In genomic region chr4:96315815-96316214, GRCh38 we compare ENCODE assay signal across 22 cellular contexts.
A peak's percentile ranks its signal among the peaks of the same experiment; 100 is the strongest.
DNase-seq lines count a peak whose midpoint lies in the region; ATAC-seq and TF ChIP-seq lines count a peak whose summit lies in the region.
"Had no signal": no experiment of that assay in that cellular context is flagged by ENCODE, and none has a peak within 500 bp of the region (broad histone marks: within the 10 kb centered on the region; RNA-seq: fewer than 3 reads in every experiment).

No MANE protein-coding gene starts in this region.

- no peak for TF ChIP-seq CTCF in MCF 10A (IDR thresholded peaks at IDR 0.05; ENCODE audit: unreplicated experiment)
- TF ChIP-seq CTCF in breast epithelium (IDR thresholded peaks at IDR 0.05): no peak

- intact Hi-C loops in MCF 10A (cut with micrococcal nuclease): no loop called here
- intact Hi-C loops in breast epithelium (cut with DNase I; ENCODE audit: low total_unique reads): no loop called here

- CTCF ChIA-PET in MCF 10A (lab: Yijun Ruan, JAX): no interaction called here

- H3K4me3 Mint-ChIP-seq in MCF 10A (ENCODE audit: unreplicated experiment): no peak overlapping the region
- no peak overlapping the region for H3K4me3 Mint-ChIP-seq in activated T-cell treated with anti-CD3 and anti-CD28 coated beads, Interleukin-2, amount 50 U/mL, for 4 hours
- H3K4me3 Mint-ChIP-seq: activated CD8-positive, alpha-beta T cell treated with anti-CD3 and anti-CD28 coated beads, Interleukin-2, amount 10 ng/mL, durations not matched to agents 7 days and 5 days; activated naive CD4-positive, alpha-beta T cell treated with anti-CD3 and anti-CD28 coated beads, Interleukin-2, amount 10 ng/mL, durations not matched to agents 7 days and 5 days; CD14-positive monocyte; natural killer cell treated with Interleukin-12 subunit alpha and Interleukin-12 subunit beta and Interleukin-15 and Interleukin-18, amount 100 ng/mL, for 72 hours had no signal

- no peaks in the 10 kb centered on the region for H3K36me3 ChIP-seq in breast epithelium
- H3K36me3 ChIP-seq: SJSA1, upper lobe of right lung had no signal

- no TSS peak for BruUV-seq in MCF 10A (replicated peaks; lab: Mats Ljungman, UMichigan)

- H3K4me1 ChIP-seq in breast epithelium: no peaks in the 10 kb centered on the region
- H3K4me1 ChIP-seq: SJSA1, upper lobe of right lung had no signal

- H3K9me3 ChIP-seq in breast epithelium: no peaks in the 10 kb centered on the region
- H3K9me3 ChIP-seq: SJSA1, upper lobe of right lung had no signal

- ATAC-seq in GM19351 (IDR thresholded peaks at IDR 0.05; ENCODE audit: unreplicated experiment): no peak
- ATAC-seq in activated T-cell treated with anti-CD3 and anti-CD28 coated beads, Interleukin-2, amount 50 U/mL, for 4 hours: no peak
- ATAC-seq: activated CD8-positive, alpha-beta T cell treated with anti-CD3 and anti-CD28 coated beads, Interleukin-2, amount 10 ng/mL, durations not matched to agents 7 days and 5 days; K562; natural killer cell treated with Interleukin-12 subunit alpha and Interleukin-12 subunit beta and Interleukin-15 and Interleukin-18, amount 100 ng/mL, for 72 hours; upper lobe of right lung had no signal

- DNase-seq in MCF 10A (ENCODE audit: unreplicated experiment) (peak; percentile 20), breast epithelium (ENCODE audit: low spot score in 2 of 2) (no peak), amniotic epithelial cell (ENCODE audit: low read depth) (peak; percentile 29), iris pigment epithelial cell (ENCODE audit: low read depth) (peak; percentile 1), NCI-H2196 treated with DMSO at 0.1 percent for 48 hours (lab: John Stamatoyannopoulos, UW; ENCODE audit: unreplicated experiment) (no peak), putamen (ENCODE audit: low spot score) (no peak)
- no peak for DNase-seq in activated T-cell treated with anti-CD3 and anti-CD28 coated beads, Interleukin-2, amount 50 U/mL, for 4 hours
- DNase-seq: activated CD8-positive, alpha-beta T cell treated with anti-CD3 and anti-CD28 coated beads, Interleukin-2, amount 10 ng/mL, durations not matched to agents 7 days and 5 days; activated naive CD4-positive, alpha-beta T cell treated with anti-CD3 and anti-CD28 coated beads, Interleukin-2, amount 10 ng/mL, durations not matched to agents 7 days and 5 days; activated T-cell treated with anti-CD3 and anti-CD28 coated beads, Interleukin-2, amount 50 U/mL, for 48 hours; DND-41; hypothalamus; NCI-H2029 treated with DMSO at 0.1 percent for 48 hours; OCI-M1; stimulated activated CD8-positive, alpha-beta memory T cell treated with anti-CD3 and anti-CD28 coated beads, Interleukin-4, amount 100 ng/mL, for 48 hours; T-helper 9 cell; upper lobe of right lung had no signal

- no peak overlapping the region for H3K27ac Mint-ChIP-seq in MCF 10A (ENCODE audit: low read depth, unreplicated experiment)
- H3K27ac Mint-ChIP-seq: activated CD8-positive, alpha-beta T cell treated with anti-CD3 and anti-CD28 coated beads, Interleukin-2, amount 10 ng/mL, durations not matched to agents 7 days and 5 days; activated naive CD4-positive, alpha-beta T cell treated with anti-CD3 and anti-CD28 coated beads, Interleukin-2, amount 10 ng/mL, durations not matched to agents 7 days and 5 days; CD14-positive monocyte; natural killer cell treated with Interleukin-12 subunit alpha and Interleukin-12 subunit beta and Interleukin-15 and Interleukin-18, amount 100 ng/mL, for 72 hours had no signal

- H3K27ac ChIP-seq in breast epithelium: no peak overlapping the region
- H3K27ac ChIP-seq: SJSA1, upper lobe of right lung had no signal

- POLR2A ChIA-PET in MCF 10A (lab: Yijun Ruan, JAX): interaction anchor here (0.6 kb wide), 1 partner anchor 1119 kb away, joined by 3 read pairs; no protein-coding TSS in a partner anchor

- no peaks in the 10 kb centered on the region for H3K4me1 Mint-ChIP-seq in MCF 10A (ENCODE audit: insufficient read depth, unreplicated experiment)
- H3K4me1 Mint-ChIP-seq in activated T-cell treated with anti-CD3 and anti-CD28 coated beads, Interleukin-2, amount 50 U/mL, for 4 hours (ENCODE audit: low read depth): no peaks in the 10 kb centered on the region
- H3K4me1 Mint-ChIP-seq: activated naive CD4-positive, alpha-beta T cell treated with anti-CD3 and anti-CD28 coated beads, Interleukin-2, amount 10 ng/mL, durations not matched to agents 7 days and 5 days; CD14-positive monocyte had no signal

- H3K4me3 ChIP-seq in breast epithelium: no peak overlapping the region
- H3K4me3 ChIP-seq: K562, SJSA1, upper lobe of right lung had no signal

- no peaks in the 10 kb centered on the region for H3K27me3 Mint-ChIP-seq in MCF 10A (ENCODE audit: insufficient read depth, unreplicated experiment)
- H3K27me3 Mint-ChIP-seq in activated T-cell treated with anti-CD3 and anti-CD28 coated beads, Interleukin-2, amount 50 U/mL, for 4 hours (ENCODE audit: low read depth): no peaks in the 10 kb centered on the region
- H3K27me3 Mint-ChIP-seq: activated naive CD4-positive, alpha-beta T cell treated with anti-CD3 and anti-CD28 coated beads, Interleukin-2, amount 10 ng/mL, durations not matched to agents 7 days and 5 days; natural killer cell treated with Interleukin-12 subunit alpha and Interleukin-12 subunit beta and Interleukin-15 and Interleukin-18, amount 100 ng/mL, for 72 hours had no signal

- no peaks in the 10 kb centered on the region for H3K27me3 ChIP-seq in breast epithelium
- H3K27me3 ChIP-seq: SJSA1, upper lobe of right lung had no signal

- H3K9me3 Mint-ChIP-seq in MCF 10A (ENCODE audit: unreplicated experiment): no peaks in the 10 kb centered on the region
- no peaks in the 10 kb centered on the region for H3K9me3 Mint-ChIP-seq in activated T-cell treated with anti-CD3 and anti-CD28 coated beads, Interleukin-2, amount 50 U/mL, for 4 hours
- H3K9me3 Mint-ChIP-seq: activated naive CD4-positive, alpha-beta T cell treated with anti-CD3 and anti-CD28 coated beads, Interleukin-2, amount 10 ng/mL, durations not matched to agents 7 days and 5 days had no signal

- no peak for TF ChIP-seq POLR2A in breast epithelium (IDR thresholded peaks at IDR 0.05)

- no peaks in the 10 kb centered on the region for H3K36me3 Mint-ChIP-seq in MCF 10A (ENCODE audit: insufficient read depth, unreplicated experiment)
- H3K36me3 Mint-ChIP-seq in activated T-cell treated with anti-CD3 and anti-CD28 coated beads, Interleukin-2, amount 50 U/mL, for 4 hours (ENCODE audit: insufficient read depth): no peaks in the 10 kb centered on the region
- H3K36me3 Mint-ChIP-seq: activated naive CD4-positive, alpha-beta T cell treated with anti-CD3 and anti-CD28 coated beads, Interleukin-2, amount 10 ng/mL, durations not matched to agents 7 days and 5 days; CD14-positive monocyte; natural killer cell treated with Interleukin-12 subunit alpha and Interleukin-12 subunit beta and Interleukin-15 and Interleukin-18, amount 100 ng/mL, for 72 hours had no signal

Comparison
In these comparisons a context has a peak if more than half of its experiments do, and no peak if none do; other contexts are left out.
1. DNase-seq: peak in MCF 10A (single experiment), amniotic epithelial cell (single experiment) and iris pigment epithelial cell (single experiment); none in breast epithelium (0 of 2), NCI-H2196 treated with DMSO at 0.1 percent for 48 hours (single experiment), activated T-cell treated with anti-CD3 and anti-CD28 coated beads, Interleukin-2, amount 50 U/mL, for 4 hours (single experiment) and putamen (single experiment).